ENCODE assay signal across 16 cellular contexts in the genomic region with DNA sequence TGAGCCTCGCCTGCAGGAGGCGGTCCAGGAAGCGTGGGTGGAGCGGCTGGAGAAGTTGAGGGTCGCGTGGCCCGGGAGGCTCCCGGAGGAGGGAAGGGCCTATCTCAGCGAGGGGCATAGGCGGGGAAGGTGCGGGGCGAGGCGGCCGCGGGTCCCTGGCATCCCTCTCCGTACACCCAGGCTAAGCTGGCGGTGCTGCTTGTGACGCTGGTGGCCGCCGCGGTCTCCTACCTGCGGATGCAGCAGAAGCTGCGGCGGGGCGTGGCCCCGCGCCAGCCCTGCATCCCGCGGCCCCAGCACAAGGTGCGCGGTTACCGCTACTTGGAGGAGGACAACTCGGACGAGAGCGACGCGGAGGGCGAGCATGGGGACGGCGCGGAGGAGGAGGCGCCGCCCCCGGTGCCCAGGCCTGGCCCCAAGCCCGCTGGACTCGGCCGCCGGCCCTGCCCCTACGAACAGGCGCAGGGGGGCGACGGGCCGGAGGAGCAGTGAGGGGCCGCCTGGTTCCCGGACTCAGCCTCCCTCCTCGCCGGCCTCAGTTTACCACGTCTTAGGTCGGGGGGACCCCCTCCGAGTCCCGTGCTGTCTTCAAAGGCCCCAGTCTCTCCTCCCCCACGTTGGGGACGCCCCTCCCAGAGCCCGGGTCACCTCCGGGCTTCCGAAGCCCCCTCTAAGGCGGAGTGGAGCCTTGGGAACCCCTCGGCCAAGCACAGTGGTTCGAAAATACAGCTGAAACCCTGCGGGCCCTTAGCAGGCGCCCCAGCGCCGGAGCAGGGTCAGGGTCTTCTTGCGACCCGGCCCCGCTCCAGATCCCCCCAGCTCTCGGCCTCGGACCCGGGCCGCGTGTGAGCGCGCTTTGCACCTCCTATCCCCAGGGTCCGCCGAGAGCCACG. TPM values are rescaled to one million over a fixed set of nuclear protein-coding genes. Genes with fewer than 3 reads are reported as not detected.
"Had no signal": no experiment of that assay in that cellular context is flagged by ENCODE, and none has a peak within 500 bp of the region (broad histone marks: within the 10 kb centered on the region; RNA-seq: fewer than 3 reads in every experiment).

No MANE protein-coding gene starts in this region.

RNA-seq across cellular contexts. Expression of gene DEFB131A, which starts 53.6 kb away (rescaled TPM):
- total RNA-seq: activated CD4-positive, alpha-beta T cell treated with anti-CD3 and anti-CD28 coated beads, Interleukin-2, amount 10 ng/mL, durations not matched to agents 7 days and 5 days; activated CD8-positive, alpha-beta T cell treated with anti-CD3 and anti-CD28 coated beads, Interleukin-2, amount 10 ng/mL, durations not matched to agents 7 days and 5 days; activated naive CD4-positive, alpha-beta T cell treated with anti-CD3 and anti-CD28 coated beads for 36 hours; body of pancreas; esophagus muscularis mucosa; heart right ventricle; left ventricle myocardium superior; naive thymus-derived CD8-positive, alpha-beta T cell; occipital lobe; posterior vena cava; right atrium auricular region; SJCRH30; skeletal muscle tissue; T-helper 1 cell treated with Interleukin-12 subunit alpha and Interleukin-12 subunit beta and Interleukin-4 antibody, amounts not matched to agents 30 ng/mL and 1 ng/mL, for 36 hours; testis; urinary bladder had no signal
- polyA plus RNA-seq: heart right ventricle; naive thymus-derived CD8-positive, alpha-beta T cell; urinary bladder had no signal
